ENCODE assay signal across 8 cellular contexts in the genomic region with DNA sequence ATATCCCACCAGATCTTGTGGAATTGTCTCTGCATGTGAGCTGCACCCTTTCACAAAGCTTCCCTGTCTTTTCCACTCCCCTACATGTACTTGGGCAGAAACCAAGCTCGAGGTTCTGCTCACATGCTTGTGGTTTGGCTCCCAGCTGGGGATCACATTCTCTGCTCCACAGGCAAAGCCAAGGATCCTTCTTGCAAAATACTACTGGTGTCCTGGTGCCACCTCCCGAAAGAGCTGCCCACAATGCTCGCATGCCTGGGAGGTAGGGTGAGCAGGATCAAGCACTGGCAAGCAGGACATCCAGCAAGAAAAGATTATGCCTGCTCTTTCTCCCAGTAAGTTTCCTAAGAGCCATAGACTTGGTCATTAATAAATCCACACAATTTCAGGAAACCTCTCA. TPM values are rescaled to one million over a fixed set of nuclear protein-coding genes. Genes with fewer than 3 reads are reported as not detected.
A peak's percentile ranks its signal among the peaks of the same experiment; 100 is the strongest.
DNase-seq lines count a peak whose midpoint lies in the region; ATAC-seq and TF ChIP-seq lines count a peak whose summit lies in the region.
"Had no signal": no experiment of that assay in that cellular context is flagged by ENCODE, and none has a peak within 500 bp of the region (broad histone marks: within the 10 kb centered on the region; RNA-seq: fewer than 3 reads in every experiment).

No MANE protein-coding gene starts in this region.

- no peak overlapping the region for H3K4me3 ChIP-seq in HUES64 (ENCODE audit: low read length)
- H3K4me3 ChIP-seq in mammary epithelial cell (replicated peaks in 1 of 3; ENCODE audit: insufficient read depth in 1 of 3, low read depth in 2 of 3, low read length in 3 of 3): no peak overlapping the region
- H3K4me3 ChIP-seq in kidney epithelial cell (ENCODE audit: low read depth, low read length): no peak overlapping the region
- no peak overlapping the region for H3K4me3 ChIP-seq in upper lobe of left lung

- no peak for TF ChIP-seq POLR2A in upper lobe of left lung (IDR thresholded peaks at IDR 0.05)

- 49% methylated on average over 3 of the region's 3 CpGs for WGBS in HUES64
- 0% methylated on average over 3 of the region's 3 CpGs for WGBS in mammary epithelial cell (ENCODE audit: low coverage, missing lambda C conversion rate)
- 0 to 25% methylated on average over 3 of the region's 3 CpGs for WGBS in upper lobe of left lung, 2 donors

- intact Hi-C loops in mammary epithelial cell (cut with micrococcal nuclease): loop anchor here (1.0 kb wide), 1 partner anchor 78 kb away; no protein-coding TSS in a partner anchor

- TF ChIP-seq EP300 in upper lobe of left lung (IDR thresholded peaks at IDR 0.05): no peak

- H3K36me3 ChIP-seq in HUES64 (ENCODE audit: insufficient read depth, low read length) (no peaks in the 10 kb centered on the region), mammary epithelial cell (ENCODE audit: insufficient read depth, low read length) (no peaks in the 10 kb centered on the region), kidney epithelial cell (ENCODE audit: control insufficient read depth, insufficient read depth, low read length) (no peaks in the 10 kb centered on the region), upper lobe of left lung (no peaks in the 10 kb centered on the region)

- BruUV-seq in mammary epithelial cell (replicated peaks; lab: Mats Ljungman, UMichigan): no TSS peak

- no peaks in the 10 kb centered on the region for H4K20me1 ChIP-seq in mammary epithelial cell (ENCODE audit: insufficient read depth, low read length)

- peak overlapping the region; percentile 59; the same call in 1 of the 2 replicates for H3K27ac ChIP-seq in HUES64 (ENCODE audit: low read depth, low read length)
- H3K27ac ChIP-seq in mammary epithelial cell (ENCODE audit: insufficient read depth, low read depth, low read length): no peak overlapping the region
- peak overlapping the region in 2 of 4 donors; percentile 1 to 43 for H3K27ac ChIP-seq in upper lobe of left lung

- CTCF ChIA-PET in mammary epithelial cell (lab: Charles Lee; ENCODE audit: low non-redundant PET): no interaction called here

- H3K9ac ChIP-seq in HUES64 (ENCODE audit: low read depth, low read length): no peak overlapping the region
- no peak overlapping the region for H3K9ac ChIP-seq in mammary epithelial cell (ENCODE audit: insufficient read depth, low read length)
- H3K9ac ChIP-seq: SK-N-SH had no signal

- H3K4me2 ChIP-seq in mammary epithelial cell (ENCODE audit: insufficient read depth, low read depth, low read length): peak overlapping the region; percentile 52
- H3K4me2 ChIP-seq: SK-N-SH had no signal

- H3K4me1 ChIP-seq in HUES64 (ENCODE audit: insufficient read depth, low read length) (peaks cover 54% of the 10 kb centered on the region), mammary epithelial cell (ENCODE audit: insufficient read depth, low read length) (peaks cover 7% of the 10 kb centered on the region), upper lobe of left lung (peaks cover 0 to 23% (median 9%) of the 10 kb centered on the region in 4 donors)

- peak in 1 of 2 donors; percentile 42 for TF ChIP-seq CTCF in mammary epithelial cell (conservative IDR thresholded peaks at IDR 0.05 in 1 of 2, IDR thresholded peaks at IDR 0.05 in 1 of 2; ENCODE audit: extremely low read depth in 1 of 2, insufficient read depth in 1 of 2, low read depth in 1 of 2, low read length in 2 of 2)
- TF ChIP-seq CTCF in kidney epithelial cell (IDR thresholded peaks at IDR 0.05; ENCODE audit: insufficient read depth, low read length, poor library complexity, severe bottlenecking): no peak
- no peak for TF ChIP-seq CTCF in upper lobe of left lung (IDR thresholded peaks at IDR 0.05)

- dilution Hi-C loops in mammary epithelial cell (cut with HindIII; ENCODE audit: low sequenced_read_pairs): no loop called here

- in situ Hi-C loops in mammary epithelial cell (cut with MboI; ENCODE audit: low sequenced_read_pairs in 2 of 2): loop anchor here in 1 of 2 donors (10.0 kb wide), 1 partner anchor 50 kb away; no protein-coding TSS in a partner anchor

- H3K9me3 ChIP-seq in HUES64 (ENCODE audit: insufficient read depth, low read depth, low read length) (no peaks in the 10 kb centered on the region), mammary epithelial cell (replicated peaks; ENCODE audit: insufficient read depth, low read length) (no peaks in the 10 kb centered on the region), upper lobe of left lung (no peaks in the 10 kb centered on the region)
- H3K9me3 ChIP-seq: SK-N-SH had no signal

- ATAC-seq in upper lobe of left lung (ENCODE audit: low FRiP score in 2 of 2) (peak; percentile 70 to 77), GM18909 (IDR thresholded peaks at IDR 0.05; ENCODE audit: poor library complexity, unreplicated experiment) (no peak)

- H3K27me3 ChIP-seq in HUES64 (ENCODE audit: insufficient read depth, low read length) (no peaks in the 10 kb centered on the region), mammary epithelial cell (ENCODE audit: insufficient read depth, low read length) (no peaks in the 10 kb centered on the region), kidney epithelial cell (ENCODE audit: control insufficient read depth, insufficient read depth, low read length) (no peaks in the 10 kb centered on the region), upper lobe of left lung (no peaks in the 10 kb centered on the region)

- DNase-seq in mammary epithelial cell: peak; percentile 87
- DNase-seq in kidney epithelial cell (ENCODE audit: low read depth): peak; percentile 82
- DNase-seq in upper lobe of left lung: peak in 1 of 2 donors; percentile 83
- DNase-seq in SHP77 treated with DMSO at 0.1 percent for 48 hours (lab: John Stamatoyannopoulos, UW): no peak
- DNase-seq in NK-92 (lab: John Stamatoyannopoulos, UW; ENCODE audit: unreplicated experiment): no peak
- DNase-seq: SK-N-SH had no signal

- H3K79me2 ChIP-seq in mammary epithelial cell (ENCODE audit: insufficient read depth, low read length): no peaks in the 10 kb centered on the region

- no peak overlapping the region for H2AFZ ChIP-seq in mammary epithelial cell (ENCODE audit: low read depth, low read length)

RNA-seq across cellular contexts. Expression of a gene that starts 45.1 kb away (rescaled TPM):
- polyA plus RNA-seq in HUES64 (2013, experiment 1 of 2): 0.85 TPM
- 1.1 TPM for polyA plus RNA-seq in HUES64 (2013, experiment 2 of 2)
- 1 to 10 TPM in 1 of 2 donors, not detected in 1; 5.3 TPM for total RNA-seq in mammary epithelial cell
- polyA plus RNA-seq in mammary epithelial cell: 0.09 TPM
- polyA minus RNA-seq in mammary epithelial cell: not detected
- 3.3 and 14.4 TPM in 2 replicates for total RNA-seq in kidney epithelial cell
- 10 to 100 TPM in 4 of 6 donors, 1 to 10 TPM in 2; 4.6 to 16.8 (median 11.8) TPM for total RNA-seq in upper lobe of left lung

Comparison
In these comparisons a context has a peak if more than half of its experiments do, and no peak if none do; other contexts are left out.
1. DNase-seq: peak in mammary epithelial cell (single experiment) and kidney epithelial cell (single experiment); none in SHP77 treated with DMSO at 0.1 percent for 48 hours (single experiment) and NK-92 (single experiment).